21 cellular contexts compared by ENCODE assay signal in genomic region chr9:5839572-5839902, GRCh38. TPM values are rescaled to one million over a fixed set of nuclear protein-coding genes. Genes with fewer than 3 reads are reported as not detected.
DNase-seq lines count a peak whose midpoint lies in the region; ATAC-seq and TF ChIP-seq lines count a peak whose summit lies in the region.
"Had no signal": no experiment of that assay in that cellular context is flagged by ENCODE, and none has a peak within 500 bp of the region (broad histone marks: within the 10 kb centered on the region; RNA-seq: fewer than 3 reads in every experiment).

No MANE protein-coding gene starts in this region.

- H3K9me3 ChIP-seq in SK-N-SH (no peaks in the 10 kb centered on the region), liver (ENCODE audit: control insufficient read depth in 4 of 4, low read length in 3 of 4) (no peaks in the 10 kb centered on the region), thyroid gland (no peaks in the 10 kb centered on the region)
- H3K9me3 ChIP-seq: esophagus muscularis mucosa, thoracic aorta had no signal

- no peaks in the 10 kb centered on the region for H4K20me1 ChIP-seq in SK-N-SH (ENCODE audit: insufficient read depth)

- H3K27me3 Mint-ChIP-seq in WTC11 (ENCODE audit: low read depth): no peaks in the 10 kb centered on the region

- no peak for DNase-seq in SK-N-SH
- no peak for DNase-seq in WTC11 (ENCODE audit: low spot score)
- no peak for DNase-seq in thyroid gland
- DNase-seq in GF-D8 (lab: John Stamatoyannopoulos, UW): no peak
- DNase-seq in NK-92 treated with Interleukin-12 subunit alpha and Interleukin-12 subunit beta, amount 100 ng/mL, for 24 hours (lab: John Stamatoyannopoulos, UW): no peak
- DNase-seq: activated CD4-positive, alpha-beta T cell treated with anti-CD3 and anti-CD28 coated beads, Interleukin-2, amount 10 ng/mL, durations not matched to agents 24 days and 14 days; activated naive CD4-positive, alpha-beta T cell treated with anti-CD3 and anti-CD28 coated beads, Interleukin-2, amount 10 ng/mL, durations not matched to agents 7 days and 5 days; head of caudate nucleus; midbrain; NCI-H1694; nucleus accumbens; stimulated activated CD4-positive, alpha-beta T cell treated with anti-CD3 and anti-CD28 coated beads, Interleukin-4, amount 100 ng/mL, for 24 hours; stimulated activated CD8-positive, alpha-beta memory T cell treated with anti-CD3 and anti-CD28 coated beads, Interleukin-4, amount 100 ng/mL, for 48 hours had no signal

- H3F3A ChIP-seq in SK-N-SH (replicated peaks; ENCODE audit: insufficient read depth): no peaks in the 10 kb centered on the region

- intact Hi-C loops in thyroid gland (cut with DNase I): no loop called here

- TF ChIP-seq RAD21 in SK-N-SH (IDR thresholded peaks at IDR 0.05; ENCODE audit: low read length) (no peak), liver (IDR thresholded peaks at IDR 0.05) (no peak)

- peaks cover 10% of the 10 kb centered on the region for H3K9me3 Mint-ChIP-seq in WTC11

- no peaks in the 10 kb centered on the region for H3K27me3 ChIP-seq in SK-N-SH (ENCODE audit: insufficient read depth)
- H3K27me3 ChIP-seq in liver (ENCODE audit: control insufficient read depth in 4 of 4, insufficient read depth in 4 of 4, low read length in 3 of 4): no peaks in the 10 kb centered on the region
- no peaks in the 10 kb centered on the region for H3K27me3 ChIP-seq in thyroid gland
- H3K27me3 ChIP-seq: esophagus muscularis mucosa had no signal

- no peak for ATAC-seq in SK-N-SH treated with all-trans-retinoic acid at 6 μM for 48 hours
- ATAC-seq in WTC11: peak; percentile 9; the same call in 1 of the 2 replicates
- no peak for ATAC-seq in HG03442 (IDR thresholded peaks at IDR 0.05; ENCODE audit: unreplicated experiment)

- peak overlapping the region; percentile 42; the same call in 1 of the 2 replicates for H3K4me2 ChIP-seq in SK-N-SH

- TF ChIP-seq POLR2A in thyroid gland (IDR thresholded peaks at IDR 0.05): no peak

- no peak overlapping the region for H3K4me3 Mint-ChIP-seq in WTC11
- H3K4me3 Mint-ChIP-seq: activated CD4-positive, alpha-beta T cell treated with anti-CD3 and anti-CD28 coated beads, Interleukin-2, amount 10 ng/mL, durations not matched to agents 24 days and 14 days; activated naive CD4-positive, alpha-beta T cell treated with anti-CD3 and anti-CD28 coated beads, Interleukin-2, amount 10 ng/mL, durations not matched to agents 7 days and 5 days; CD14-positive monocyte had no signal

- WGBS in SK-N-SH (ENCODE audit: low lambda C conversion rate): 69% methylated on average over 4 of the region's 4 CpGs
- WGBS in liver: 60% methylated on average over 4 of the region's 4 CpGs
- 79 to 92% methylated on average over 4 of the region's 4 CpGs for WGBS in thyroid gland, 2 donors

- peaks cover 36% of the 10 kb centered on the region for H3K4me1 Mint-ChIP-seq in WTC11

- H3K79me2 ChIP-seq in SK-N-SH (ENCODE audit: insufficient read depth): no peaks in the 10 kb centered on the region

- no peaks in the 10 kb centered on the region for H3K9me2 ChIP-seq in SK-N-SH

- TF ChIP-seq EP300 in SK-N-SH (IDR thresholded peaks at IDR 0.05; ENCODE audit: borderline replicate concordance in 1 of 2, low read depth in 1 of 2, low read length in 1 of 2): no peak

- peaks cover 5% of the 10 kb centered on the region; the same call in 1 of the 2 replicates for H3K36me3 Mint-ChIP-seq in WTC11

- no peak overlapping the region for H3K27ac Mint-ChIP-seq in WTC11
- H3K27ac Mint-ChIP-seq: activated CD4-positive, alpha-beta T cell treated with anti-CD3 and anti-CD28 coated beads, Interleukin-2, amount 10 ng/mL, durations not matched to agents 24 days and 14 days had no signal

- H3K27ac ChIP-seq in SK-N-SH (ENCODE audit: low read depth in 2 of 2, low read length in 1 of 2): no peak overlapping the region
- peak overlapping the region; percentile 32 to 57 for H3K27ac ChIP-seq in liver (ENCODE audit: low read depth in 1 of 2, low read length in 2 of 2)
- peak overlapping the region; percentile 66 to 83 (median 73) for H3K27ac ChIP-seq in thyroid gland
- H3K27ac ChIP-seq: esophagus muscularis mucosa, SK-N-MC, thoracic aorta had no signal

- TF ChIP-seq CTCF in SK-N-SH (IDR thresholded peaks at IDR 0.05) (no peak), WTC11 (IDR thresholded peaks at IDR 0.05) (no peak), liver (IDR thresholded peaks at IDR 0.05; ENCODE audit: low read depth, low read length, missing input control) (no peak), thyroid gland (IDR thresholded peaks at IDR 0.05) (no peak)

- peaks cover 4 to 6% of the 10 kb centered on the region in 2 experiments; a peak in 2 of 4 replicates for H3K4me1 ChIP-seq in SK-N-SH (ENCODE audit: control insufficient read depth in 1 of 2, insufficient read depth in 2 of 2, low read depth in 1 of 2, low read length in 1 of 2)
- peaks cover 4 to 17% (median 10%) of the 10 kb centered on the region in 4 donors for H3K4me1 ChIP-seq in liver (ENCODE audit: control insufficient read depth in 4 of 4, insufficient read depth in 4 of 4, low read length in 3 of 4)
- peaks cover 20 to 38% of the 10 kb centered on the region in 2 donors for H3K4me1 ChIP-seq in thyroid gland
- H3K4me1 ChIP-seq: esophagus muscularis mucosa had no signal

- H2AFZ ChIP-seq in SK-N-SH (ENCODE audit: low read depth): no peak overlapping the region

- CTCF ChIA-PET in SK-N-SH (lab: Yijun Ruan, JAX) (interaction anchor here (1.0 kb wide), 1 partner anchor 10 kb away, joined by 3 read pairs; no protein-coding TSS in a partner anchor), WTC11 (lab: Charles Lee) (no interaction called here)

- H3K4me3 ChIP-seq in SK-N-SH (ENCODE audit: low read depth in 2 of 2, low read length in 1 of 2): no peak overlapping the region
- H3K4me3 ChIP-seq in liver (ENCODE audit: low read depth in 1 of 3, low read length in 3 of 3): no peak overlapping the region
- no peak overlapping the region for H3K4me3 ChIP-seq in thyroid gland (replicated peaks in 1 of 3)
- H3K4me3 ChIP-seq: esophagus muscularis mucosa, SK-N-MC, thoracic aorta had no signal

- POLR2A ChIA-PET in SK-N-SH (lab: Yijun Ruan, JAX) (no interaction called here), WTC11 (lab: Charles Lee) (no interaction called here)

- H3K9ac ChIP-seq in SK-N-SH (no peak overlapping the region), liver (ENCODE audit: low read depth in 1 of 2, low read length in 2 of 2) (no peak overlapping the region)

- H3K36me3 ChIP-seq in SK-N-SH (replicated peaks in 1 of 2; ENCODE audit: control insufficient read depth in 1 of 2, insufficient read depth in 2 of 2, low read length in 1 of 2): no peaks in the 10 kb centered on the region
- no peaks in the 10 kb centered on the region for H3K36me3 ChIP-seq in liver (ENCODE audit: control insufficient read depth in 4 of 4, insufficient read depth in 3 of 4, low read depth in 1 of 4, low read length in 3 of 4)
- no peaks in the 10 kb centered on the region for H3K36me3 ChIP-seq in thyroid gland
- H3K36me3 ChIP-seq: thoracic aorta had no signal

TF ChIP-seq in SK-N-SH, 30 proteins besides CTCF, POLR2A, EP300 and RAD21 (continues in another document):
- TF ChIP-seq YY1 (IDR thresholded peaks at IDR 0.05; ENCODE audit: low read depth) (no peak), NFIC (IDR thresholded peaks at IDR 0.05; ENCODE audit: borderline replicate concordance) (no peak), JUND (IDR thresholded peaks at IDR 0.05) (no peak), ELF1 (IDR thresholded peaks at IDR 0.05) (no peak), MXI1 (IDR thresholded peaks at IDR 0.05; ENCODE audit: low read depth, low read length) (no peak), SIN3A (IDR thresholded peaks at IDR 0.05; ENCODE audit: borderline replicate concordance, low read depth, low read length) (no peak), SMC3 (IDR thresholded peaks at IDR 0.05; ENCODE audit: low read depth, low read length) (no peak)

TF ChIP-seq in SK-N-SH treated with all-trans-retinoic acid at 6 μM for 48 hours, 23 proteins besides CTCF, POLR2A, EP300 and RAD21:
- TF ChIP-seq PPARA (CRISPR knock-in tag; IDR thresholded peaks at IDR 0.05; ENCODE audit: borderline replicate concordance): no peak
TF ChIP-seq in SK-N-SH treated with all-trans-retinoic acid at 6 μM for 48 hours: peak in this region for 0.

TF ChIP-seq in WTC11, 78 proteins besides CTCF, POLR2A, EP300 and RAD21:
- no peak for TF ChIP-seq ZNF138 (CRISPR knock-in tag; conservative IDR thresholded peaks at IDR 0.05)
- TF ChIP-seq KAT7 (CRISPR knock-in tag; IDR thresholded peaks at IDR 0.05; ENCODE audit: borderline replicate concordance): no peak
- TF ChIP-seq IRF2 (CRISPR knock-in tag; IDR thresholded peaks at IDR 0.05; ENCODE audit: borderline replicate concordance, low read depth): no peak
- TF ChIP-seq ZNF219 (CRISPR knock-in tag; IDR thresholded peaks at IDR 0.05; ENCODE audit: borderline replicate concordance): no peak
- no peak for TF ChIP-seq HMGA2 (CRISPR knock-in tag; IDR thresholded peaks at IDR 0.05)
- no peak for TF ChIP-seq FOXK1 (CRISPR knock-in tag; IDR thresholded peaks at IDR 0.05)

TF ChIP-seq in liver, 16 proteins besides CTCF, POLR2A, EP300 and RAD21 (continues in another document):
- TF ChIP-seq HNF4A (conservative IDR thresholded peaks at IDR 0.05) (no peak), ZBTB33 (IDR thresholded peaks at IDR 0.05) (no peak)

RNA-seq across cellular contexts. Expression of gene ERMP1, which starts 6.6 kb away (rescaled TPM):
- polyA plus RNA-seq in SK-N-SH (2012; rRNA removed) (5.9 and 6.4 TPM in 2 replicates), liver (1 to 10 TPM; 2.7 to 4.6 TPM)
- 7.3 and 7.9 TPM in 2 replicates for polyA plus RNA-seq in SK-N-SH (2012; cell fraction: cytosol; rRNA removed)
- polyA plus RNA-seq in SK-N-SH (2012; cell fraction: nucleus; rRNA removed): 5.6 and 6.4 TPM in 2 replicates
- total RNA-seq in WTC11 (2021) (25.4 to 28.8 TPM (median 28.8 TPM) in 3 replicates), liver (10 to 100 TPM; 14.7 to 19.5 TPM), thyroid gland (10 to 100 TPM; 68.3 to 79.5 (median 75.2) TPM)

RNA-seq across cellular contexts. Expression of gene MLANA, which starts 51.2 kb away (rescaled TPM):
- not detected in 2 replicates for polyA plus RNA-seq in SK-N-SH (2012; rRNA removed)
- not detected in 2 replicates for polyA plus RNA-seq in SK-N-SH (2012; cell fraction: cytosol; rRNA removed)
- polyA plus RNA-seq in SK-N-SH (2012; cell fraction: nucleus; rRNA removed): not detected in 2 replicates
- not detected in 3 replicates for total RNA-seq in WTC11 (2021)
- under 1 TPM; 0.05 to 0.25 TPM for total RNA-seq in liver
- under 1 TPM; 0.07 to 0.29 TPM for polyA plus RNA-seq in liver
- total RNA-seq in thyroid gland: not detected
- total RNA-seq: activated CD4-positive, alpha-beta T cell treated with anti-CD3 and anti-CD28 coated beads, Interleukin-2, amount 10 ng/mL, durations not matched to agents 24 days and 14 days; dermis blood vessel endothelial cell; esophagus muscularis mucosa; thoracic aorta had no signal
- polyA plus RNA-seq: CD14-positive monocyte had no signal

Comparison
In these comparisons a context has a peak if more than half of its experiments do, and no peak if none do; other contexts are left out.
1. H3K27ac ChIP-seq: peak in liver (2 of 2) and thyroid gland (3 of 3); none in SK-N-SH (0 of 2).